In the genomic region with DNA sequence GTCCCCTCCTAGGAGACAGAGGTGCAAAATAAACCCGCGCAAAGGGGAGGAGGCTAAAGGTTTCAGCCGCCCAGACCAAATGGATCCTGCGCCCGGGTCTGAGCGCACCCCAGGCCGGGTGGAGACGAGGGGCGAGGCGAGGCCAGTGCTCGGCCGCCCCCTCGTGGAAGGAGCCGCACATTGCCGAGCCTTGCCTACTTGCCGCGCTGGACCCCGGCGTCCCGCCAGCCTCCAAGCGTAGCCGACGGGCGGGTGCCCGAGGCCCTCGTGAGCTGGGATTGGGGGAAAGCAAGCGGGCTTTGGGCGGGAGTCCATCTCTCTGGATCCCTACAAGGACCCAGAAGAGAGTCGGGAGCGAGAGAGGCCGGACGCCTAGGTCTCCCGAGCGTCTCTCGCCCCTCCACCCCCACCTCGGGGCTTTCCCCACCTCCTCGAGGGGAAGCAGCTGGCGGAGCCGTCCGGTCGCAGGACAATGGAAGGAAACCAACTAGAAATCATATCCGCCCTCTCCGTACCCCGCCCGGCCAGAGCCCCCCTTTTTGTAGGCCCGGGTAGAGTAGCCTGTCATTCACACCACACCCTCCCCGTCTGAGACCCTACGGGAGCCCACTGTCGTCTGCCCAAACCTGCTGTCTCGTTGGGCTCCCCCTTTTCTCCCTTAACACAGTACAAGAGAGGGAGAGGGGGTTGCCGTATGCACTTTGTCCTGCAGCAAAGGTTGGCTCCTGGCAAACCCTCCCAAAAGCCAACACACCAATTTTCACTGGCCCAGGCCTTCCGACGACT, we compare ENCODE assay signal across 1 cellular context.
TF ChIP-seq lines count a peak whose summit lies in the region.

No MANE protein-coding gene starts in this region.

TF ChIP-seq in WTC11, 78 proteins besides CTCF, POLR2A, EP300 and RAD21 (continued from another document):
- no peak for TF ChIP-seq TCF7 (CRISPR knock-in tag; IDR thresholded peaks at IDR 0.05; ENCODE audit: low read depth)
- no peak for TF ChIP-seq ZMAT4 (CRISPR knock-in tag; IDR thresholded peaks at IDR 0.05)
- TF ChIP-seq OVOL2 (CRISPR knock-in tag; IDR thresholded peaks at IDR 0.05; ENCODE audit: borderline replicate concordance), result no peak
- TF ChIP-seq, protein P1, sequence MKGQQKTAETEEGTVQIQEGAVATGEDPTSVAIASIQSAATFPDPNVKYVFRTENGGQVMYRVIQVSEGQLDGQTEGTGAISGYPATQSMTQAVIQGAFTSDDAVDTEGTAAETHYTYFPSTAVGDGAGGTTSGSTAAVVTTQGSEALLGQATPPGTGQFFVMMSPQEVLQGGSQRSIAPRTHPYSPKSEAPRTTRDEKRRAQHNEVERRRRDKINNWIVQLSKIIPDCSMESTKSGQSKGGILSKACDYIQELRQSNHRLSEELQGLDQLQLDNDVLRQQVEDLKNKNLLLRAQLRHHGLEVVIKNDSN (CRISPR knock-in tag; IDR thresholded peaks at IDR 0.05), result no peak
- no peak for TF ChIP-seq FOXP1 (CRISPR knock-in tag; IDR thresholded peaks at IDR 0.05; ENCODE audit: borderline replicate concordance)
